Comparison of ENCODE assay signal across 20 cellular contexts in the genomic region with DNA sequence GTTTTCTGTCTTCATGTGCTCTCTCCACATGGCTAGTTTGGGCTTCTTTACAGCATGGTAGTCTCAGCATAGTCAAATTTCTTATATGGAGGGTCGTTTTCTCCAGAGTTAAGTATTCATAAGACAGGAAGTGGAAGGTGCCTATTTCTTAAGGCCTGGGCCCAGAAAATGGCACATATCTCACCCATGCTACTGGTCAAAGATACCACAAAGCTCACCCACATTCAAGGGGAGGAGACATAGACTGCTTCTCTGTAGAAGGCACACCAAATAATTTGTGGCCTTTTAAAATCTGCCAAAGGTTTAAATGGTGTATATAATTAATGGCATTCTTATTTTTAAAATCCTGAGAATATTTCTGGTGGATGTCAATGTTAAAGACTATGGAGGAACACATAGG. TPM values are rescaled to one million over a fixed set of nuclear protein-coding genes. Genes with fewer than 3 reads are reported as not detected.
DNase-seq lines count a peak whose midpoint lies in the region; ATAC-seq, FAIRE-seq and TF ChIP-seq lines count a peak whose summit lies in the region.
"Had no signal": no experiment of that assay in that cellular context is flagged by ENCODE, and none has a peak within 500 bp of the region (broad histone marks: within the 10 kb centered on the region; RNA-seq: fewer than 3 reads in every experiment).

No MANE protein-coding gene starts in this region.

- BruUV-seq in GM12878 (replicated peaks; lab: Mats Ljungman, UMichigan) (no TSS peak), PC-9 (replicated peaks; lab: Mats Ljungman, UMichigan) (no TSS peak)

- H2AFZ ChIP-seq in Loucy (ENCODE audit: low read length) (peak overlapping the region; percentile 13; the same call in 1 of the 2 replicates), GM12878 (ENCODE audit: control insufficient read depth, low read depth, low read length) (no peak overlapping the region), PC-9 (no peak overlapping the region)
- H2AFZ ChIP-seq: GM23248 had no signal

- H3K27me3 ChIP-seq in Loucy (ENCODE audit: insufficient read depth, low read length, poor library complexity, severe bottlenecking) (no peaks in the 10 kb centered on the region), GM12878 (replicated peaks in 1 of 2; ENCODE audit: control insufficient read depth in 2 of 2, insufficient read depth in 2 of 2, low read length in 1 of 2) (no peaks in the 10 kb centered on the region), PC-9 (ENCODE audit: insufficient read depth, low read depth) (no peaks in the 10 kb centered on the region), spleen (replicated peaks in 1 of 7) (no peaks in the 10 kb centered on the region)
- H3K27me3 ChIP-seq: Peyer's patch had no signal

- peaks cover 8% of the 10 kb centered on the region for H3K36me3 Mint-ChIP-seq in activated naive CD8-positive, alpha-beta T cell treated with anti-CD3 and anti-CD28 coated beads, Interleukin-2, amount 50 U/mL, for 24 hours (ENCODE audit: low read depth)
- H3K36me3 Mint-ChIP-seq in activated naive CD8-positive, alpha-beta T cell treated with anti-CD3 and anti-CD28 coated beads for 36 hours, result peaks cover 26% of the 10 kb centered on the region
- peaks cover 2% of the 10 kb centered on the region for H3K36me3 Mint-ChIP-seq in activated T-helper 1 cell treated with anti-CD3 and anti-CD28 coated beads, Interleukin-12 subunit alpha, Interleukin-12 subunit beta, Interleukin-2, Interleukin-4 antibody, amounts not matched to agents 30 ng/mL and 10 ng/mL and 1 ng/mL, durations not matched to agents 14 hours and 24 hours and 36 hours (ENCODE audit: low read depth)

- RAD21 ChIA-PET in GM12878 (lab: Charles Lee; ENCODE audit: unreplicated experiment), result interaction anchor here (0.8 to 1.7 kb wide), 2 partner anchors 11 to 13 kb away, joined by 4 to 9 read pairs; no protein-coding TSS in a partner anchor

- H3K27ac ChIP-seq in GM12878 (ENCODE audit: control insufficient read depth, insufficient read depth) (no peak overlapping the region), PC-9 (no peak overlapping the region), spleen (no peak overlapping the region)
- H3K27ac ChIP-seq: A549, GM23248, Peyer's patch had no signal

- no peak overlapping the region for H3K4me3 Mint-ChIP-seq in activated naive CD8-positive, alpha-beta T cell treated with anti-CD3 and anti-CD28 coated beads, Interleukin-2, amount 50 U/mL, for 24 hours
- no peak overlapping the region for H3K4me3 Mint-ChIP-seq in activated naive CD8-positive, alpha-beta T cell treated with anti-CD3 and anti-CD28 coated beads for 36 hours
- no peak overlapping the region for H3K4me3 Mint-ChIP-seq in activated T-helper 1 cell treated with anti-CD3 and anti-CD28 coated beads, Interleukin-12 subunit alpha, Interleukin-12 subunit beta, Interleukin-2, Interleukin-4 antibody, amounts not matched to agents 30 ng/mL and 10 ng/mL and 1 ng/mL, durations not matched to agents 14 hours and 24 hours and 36 hours
- H3K4me3 Mint-ChIP-seq: IgD-negative memory B cell had no signal

- in situ Hi-C loops in GM12878 (cut with MboI), result no loop called here

- H3K36me3 ChIP-seq in Loucy (ENCODE audit: insufficient read depth, low read length) (no peaks in the 10 kb centered on the region; the same call in 1 of the 2 replicates), GM12878 (ENCODE audit: control insufficient read depth in 2 of 2, insufficient read depth in 2 of 2, low read length in 1 of 2) (no peaks in the 10 kb centered on the region), PC-9 (ENCODE audit: low read depth) (no peaks in the 10 kb centered on the region), spleen (peaks cover 0 to 4% (median 0%) of the 10 kb centered on the region in 6 donors)
- H3K36me3 ChIP-seq: Peyer's patch had no signal

- H3K9me3 Mint-ChIP-seq in activated naive CD8-positive, alpha-beta T cell treated with anti-CD3 and anti-CD28 coated beads, Interleukin-2, amount 50 U/mL, for 24 hours, result no peaks in the 10 kb centered on the region
- H3K9me3 Mint-ChIP-seq in activated naive CD8-positive, alpha-beta T cell treated with anti-CD3 and anti-CD28 coated beads for 36 hours, result peaks cover 2% of the 10 kb centered on the region
- no peaks in the 10 kb centered on the region for H3K9me3 Mint-ChIP-seq in activated T-helper 1 cell treated with anti-CD3 and anti-CD28 coated beads, Interleukin-12 subunit alpha, Interleukin-12 subunit beta, Interleukin-2, Interleukin-4 antibody, amounts not matched to agents 30 ng/mL and 10 ng/mL and 1 ng/mL, durations not matched to agents 14 hours and 24 hours and 36 hours
- H3K9me3 Mint-ChIP-seq: IgD-negative memory B cell had no signal

- H3K9me2 ChIP-seq in Loucy (replicated peaks; ENCODE audit: low read depth, low read length) (no peaks in the 10 kb centered on the region), PC-9 (ENCODE audit: insufficient read depth) (no peaks in the 10 kb centered on the region; the same call in 1 of the 2 replicates)

- H3K9ac ChIP-seq in Loucy (ENCODE audit: low read depth, low read length, poor library complexity, severe bottlenecking), result peak overlapping the region; percentile 33
- no peak overlapping the region for H3K9ac ChIP-seq in GM12878 (ENCODE audit: control insufficient read depth, insufficient read depth, low read length)
- H3K9ac ChIP-seq: GM23248 had no signal

- H3K27me3 Mint-ChIP-seq in activated naive CD8-positive, alpha-beta T cell treated with anti-CD3 and anti-CD28 coated beads, Interleukin-2, amount 50 U/mL, for 24 hours, result no peaks in the 10 kb centered on the region
- no peaks in the 10 kb centered on the region for H3K27me3 Mint-ChIP-seq in activated naive CD8-positive, alpha-beta T cell treated with anti-CD3 and anti-CD28 coated beads for 36 hours
- no peaks in the 10 kb centered on the region for H3K27me3 Mint-ChIP-seq in activated T-helper 1 cell treated with anti-CD3 and anti-CD28 coated beads, Interleukin-12 subunit alpha, Interleukin-12 subunit beta, Interleukin-2, Interleukin-4 antibody, amounts not matched to agents 30 ng/mL and 10 ng/mL and 1 ng/mL, durations not matched to agents 14 hours and 24 hours and 36 hours (ENCODE audit: insufficient read depth)
- H3K27me3 Mint-ChIP-seq: IgD-negative memory B cell had no signal

- no peak for TF ChIP-seq RAD21 in GM12878 (IDR thresholded peaks at IDR 0.05; ENCODE audit: insufficient read depth, low read depth, low read length)

- SMC1A ChIA-PET in GM12878 (lab: Charles Lee; ENCODE audit: uncharacterized antibody, unreplicated experiment), result interaction anchor here (1.2 to 1.4 kb wide), 3 partner anchors 12 to 44 kb away, joined by 3 to 4 read pairs (median 3); no protein-coding TSS in a partner anchor

- POLR2A ChIA-PET in GM12878 (lab: Charles Lee), result interaction anchor here (0.9 to 1.3 kb wide), 2 partner anchors 14 to 18 kb away, joined by 4 to 5 read pairs; no protein-coding TSS in a partner anchor
- POLR2A ChIA-PET in PC-9 (lab: Charles Lee; ENCODE audit: unreplicated experiment), result no interaction called here

- no peaks in the 10 kb centered on the region for H3K9me3 ChIP-seq in Loucy (ENCODE audit: insufficient read depth, low read depth, low read length)
- no peaks in the 10 kb centered on the region for H3K9me3 ChIP-seq in GM12878 (replicated peaks; ENCODE audit: control insufficient read depth, insufficient read depth, low read length)
- no peaks in the 10 kb centered on the region for H3K9me3 ChIP-seq in PC-9 (ENCODE audit: insufficient read depth, low read depth)
- no peaks in the 10 kb centered on the region for H3K9me3 ChIP-seq in spleen
- H3K9me3 ChIP-seq: A549, Peyer's patch had no signal

- no peak for TF ChIP-seq EP300 in GM12878 (IDR thresholded peaks at IDR 0.05; ENCODE audit: borderline replicate concordance in 1 of 2, control insufficient read depth in 1 of 2, low read depth in 2 of 2, low read length in 2 of 2)

- DNase-seq in activated naive CD8-positive, alpha-beta T cell treated with anti-CD3 and anti-CD28 coated beads, Interleukin-2, amount 50 U/mL, for 24 hours, result no peak
- DNase-seq in activated naive CD8-positive, alpha-beta T cell treated with anti-CD3 and anti-CD28 coated beads for 36 hours, result no peak
- DNase-seq in GM12878 (ENCODE audit: low read depth, low spot score) (no peak), DMS114 treated with DMSO at 0.1 percent for 48 hours (lab: John Stamatoyannopoulos, UW; ENCODE audit: unreplicated experiment) (no peak), PC-9 (no peak), spleen (no peak)
- DNase-seq in activated T-helper 1 cell treated with anti-CD3 and anti-CD28 coated beads, Interleukin-12 subunit alpha, Interleukin-12 subunit beta, Interleukin-2, Interleukin-4 antibody, amounts not matched to agents 30 ng/mL and 10 ng/mL and 1 ng/mL, durations not matched to agents 14 hours and 24 hours and 36 hours (ENCODE audit: low spot score), result no peak
- DNase-seq: GF-D8, GM23248, NCI-H1105 treated with DMSO at 0.1 percent for 48 hours, NCI-H1930, NCI-H2171, NCI-H774, Peyer's patch, SHP77 had no signal

- H3K4me3 ChIP-seq in Loucy (ENCODE audit: low read length, poor library complexity, severe bottlenecking) (peak overlapping the region; percentile 28), GM12878 (no peak overlapping the region), PC-9 (no peak overlapping the region), spleen (no peak overlapping the region)
- H3K4me3 ChIP-seq: A549, GM23248, Peyer's patch had no signal

- no peak for FAIRE-seq in GM12878 (lab: Jason Lieb, UNC)
- FAIRE-seq: A549 had no signal

- TF ChIP-seq CTCF in Loucy (conservative IDR thresholded peaks at IDR 0.05; ENCODE audit: low read length) (no peak), GM12878 (IDR thresholded peaks at IDR 0.05 in 2 of 3, conservative IDR thresholded peaks at IDR 0.05 in 1 of 3; ENCODE audit: control insufficient read depth in 2 of 3, extremely low read depth in 1 of 3, insufficient read depth in 1 of 3, low read depth in 3 of 3, low read length in 3 of 3) (no peak), PC-9 (conservative IDR thresholded peaks at IDR 0.05) (no peak), spleen (IDR thresholded peaks at IDR 0.05 in 8 of 11, conservative IDR thresholded peaks at IDR 0.05 in 3 of 11) (no peak)

- H3K4me1 Mint-ChIP-seq in activated naive CD8-positive, alpha-beta T cell treated with anti-CD3 and anti-CD28 coated beads, Interleukin-2, amount 50 U/mL, for 24 hours, result peaks cover 36% of the 10 kb centered on the region
- peaks cover 46% of the 10 kb centered on the region for H3K4me1 Mint-ChIP-seq in activated naive CD8-positive, alpha-beta T cell treated with anti-CD3 and anti-CD28 coated beads for 36 hours
- H3K4me1 Mint-ChIP-seq in activated T-helper 1 cell treated with anti-CD3 and anti-CD28 coated beads, Interleukin-12 subunit alpha, Interleukin-12 subunit beta, Interleukin-2, Interleukin-4 antibody, amounts not matched to agents 30 ng/mL and 10 ng/mL and 1 ng/mL, durations not matched to agents 14 hours and 24 hours and 36 hours (ENCODE audit: low read depth), result peaks cover 7% of the 10 kb centered on the region

- intact Hi-C loops in GM12878 (cut with micrococcal nuclease; ENCODE audit: unreplicated experiment), result no loop called here
- intact Hi-C loops in activated T-helper 1 cell treated with anti-CD3 and anti-CD28 coated beads, Interleukin-12 subunit alpha, Interleukin-12 subunit beta, Interleukin-2, Interleukin-4 antibody, amounts not matched to agents 30 ng/mL and 10 ng/mL and 1 ng/mL, durations not matched to agents 14 hours and 24 hours and 36 hours (cut with micrococcal nuclease), result no loop called here
- intact Hi-C loops in PC-9 (cut with micrococcal nuclease; ENCODE audit: unreplicated experiment), result no loop called here
- intact Hi-C loops in spleen (cut with DNase I; ENCODE audit: low total_unique reads), result no loop called here

- H3F3A ChIP-seq in Loucy (ENCODE audit: low read depth) (0 out of 2 replicates have a peak, but pooled peaks cover 2% of the 10 kb centered on the region), PC-9 (ENCODE audit: insufficient read depth, low read depth) (no peaks in the 10 kb centered on the region)

- H4K20me1 ChIP-seq in Loucy (ENCODE audit: insufficient read depth, low read length, poor library complexity, severe bottlenecking), result no peaks in the 10 kb centered on the region
- no peaks in the 10 kb centered on the region for H4K20me1 ChIP-seq in GM12878 (ENCODE audit: control insufficient read depth, insufficient read depth)
- H4K20me1 ChIP-seq in PC-9 (ENCODE audit: insufficient read depth), result no peaks in the 10 kb centered on the region

- peak overlapping the region; percentile 60 for H3K4me2 ChIP-seq in Loucy (ENCODE audit: low read depth, low read length, poor library complexity, severe bottlenecking)
- H3K4me2 ChIP-seq in GM12878 (ENCODE audit: control insufficient read depth, insufficient read depth), result no peak overlapping the region
- H3K4me2 ChIP-seq in PC-9, result no peak overlapping the region
- H3K4me2 ChIP-seq: A549 had no signal

- WGBS in GM12878 (ENCODE audit: insufficient coverage, insufficient replicate concordance, low lambda C conversion rate, missing lambda C conversion rate), result 33% methylated on average over 1 of the region's 1 CpG
- 35 to 47% (median 43%) methylated on average over 1 of the region's 1 CpG for WGBS in spleen, 5 donors

- TF ChIP-seq POLR2A in GM12878 (IDR thresholded peaks at IDR 0.05; ENCODE audit: low read depth, low read length) (no peak), spleen (IDR thresholded peaks at IDR 0.05) (no peak)

- ATAC-seq in activated naive CD8-positive, alpha-beta T cell treated with anti-CD3 and anti-CD28 coated beads, Interleukin-2, amount 50 U/mL, for 24 hours, result peak; percentile 63
- ATAC-seq in GM12878, result peak; percentile 87
- ATAC-seq: A549, HCT116, SK-N-SH treated with all-trans-retinoic acid at 6 μM for 48 hours had no signal

- H3K4me1 ChIP-seq in Loucy (ENCODE audit: insufficient read depth, low read length, poor library complexity, severe bottlenecking) (peaks cover 21% of the 10 kb centered on the region), GM12878 (ENCODE audit: control insufficient read depth, insufficient read depth, low read length) (peaks cover 5% of the 10 kb centered on the region), PC-9 (replicated peaks; ENCODE audit: insufficient read depth) (no peaks in the 10 kb centered on the region), spleen (peaks cover 0 to 17% (median 3%) of the 10 kb centered on the region in 6 donors)
- H3K4me1 ChIP-seq: A549, Peyer's patch had no signal

- peaks cover 44% of the 10 kb centered on the region; the same call in 1 of the 2 replicates for H3K79me2 ChIP-seq in Loucy (ENCODE audit: insufficient read depth, low read length)
- H3K79me2 ChIP-seq in GM12878 (ENCODE audit: control insufficient read depth, insufficient read depth, low read length), result no peaks in the 10 kb centered on the region
- 0 out of 2 replicates have a peak, but pooled peaks cover 3% of the 10 kb centered on the region for H3K79me2 ChIP-seq in PC-9 (ENCODE audit: low read depth)

- CTCF ChIA-PET in GM12878 (lab: Yijun Ruan, JAX), result interaction anchor here (1.3 kb wide), 1 partner anchor 11 kb away, joined by 3 read pairs; no protein-coding TSS in a partner anchor
- CTCF ChIA-PET in PC-9 (lab: Charles Lee), result interaction anchor here (0.6 kb wide), 1 partner anchor 64 kb away, joined by 4 read pairs; no protein-coding TSS in a partner anchor

- H3K27ac Mint-ChIP-seq in activated naive CD8-positive, alpha-beta T cell treated with anti-CD3 and anti-CD28 coated beads, Interleukin-2, amount 50 U/mL, for 24 hours, result no peak overlapping the region
- H3K27ac Mint-ChIP-seq in activated naive CD8-positive, alpha-beta T cell treated with anti-CD3 and anti-CD28 coated beads for 36 hours, result no peak overlapping the region
- no peak overlapping the region for H3K27ac Mint-ChIP-seq in activated T-helper 1 cell treated with anti-CD3 and anti-CD28 coated beads, Interleukin-12 subunit alpha, Interleukin-12 subunit beta, Interleukin-2, Interleukin-4 antibody, amounts not matched to agents 30 ng/mL and 10 ng/mL and 1 ng/mL, durations not matched to agents 14 hours and 24 hours and 36 hours
- H3K27ac Mint-ChIP-seq: IgD-negative memory B cell had no signal

RNA-seq across cellular contexts. Expression of a gene that starts 44.8 kb away (rescaled TPM):
- 10 to 100 TPM; 18.7 to 24.1 TPM for total RNA-seq in activated naive CD8-positive, alpha-beta T cell treated with anti-CD3 and anti-CD28 coated beads for 36 hours
- 85.1 and 85.2 TPM in 2 replicates for total RNA-seq in GM12878 (2013; cell fraction: nucleolus; rRNA removed)
- total RNA-seq in GM12878 (2014; rRNA removed), result 13.5 and 15.4 TPM in 2 replicates
- 17.3 and 20.3 TPM in 2 replicates for total RNA-seq in GM12878 (2014; rRNA removed; fragmentation: Illumina TruSeq; extraction: Trizol)
- total RNA-seq in GM12878 (2021), result 14.1 and 15.8 TPM in 2 replicates
- polyA plus RNA-seq in GM12878 (2011; ENCODE audit: low read depth), result 7.5 TPM
- polyA plus RNA-seq in GM12878 (2011; rRNA removed), result 24.9 and 28.1 TPM in 2 replicates
- polyA plus RNA-seq in GM12878 (2011; cell fraction: cytosol; rRNA removed), result 9.1 and 10.1 TPM in 2 replicates
- 12.0 and 12.1 TPM in 2 replicates for polyA plus RNA-seq in GM12878 (2011; cell fraction: nucleus; rRNA removed)
- polyA plus RNA-seq in GM12878 (2012), result 10.2 and 10.7 TPM in 2 replicates
- polyA plus RNA-seq in GM12878 (2014; fragmentation: Illumina TruSeq; extraction: Trizol), result 17.2 and 23.3 TPM in 2 replicates
- 10 to 100 TPM in 1 of 2 experiments, 1 to 10 TPM in 1; 6.1 to 10.3 TPM for polyA plus RNA-seq in GM12878 (2014; fragmentation: Nextera tagmentation; extraction: Ambion mirVana)
- polyA plus RNA-seq in GM12878 (2014; rRNA removed), result 9.4 and 9.6 TPM in 2 replicates
- polyA plus RNA-seq in GM12878 (2016; fragmentation: Nextera tagmentation; extraction: Ambion mirVana), result 10 to 100 TPM; 21.1 to 21.6 TPM
- 35.1 and 51.9 TPM in 2 replicates for polyA minus RNA-seq in GM12878 (2011; rRNA and poly(A)+ RNA removed)
- 17.4 and 23.3 TPM in 2 replicates for polyA minus RNA-seq in GM12878 (2011; cell fraction: cytosol; rRNA and poly(A)+ RNA removed)
- polyA minus RNA-seq in GM12878 (2011; cell fraction: nucleus; rRNA and poly(A)+ RNA removed), result 33.9 and 54.6 TPM in 2 replicates
- 12.9 and 15.0 TPM in 2 replicates for total RNA-seq in activated T-helper 1 cell treated with anti-CD3 and anti-CD28 coated beads, Interleukin-12 subunit alpha, Interleukin-12 subunit beta, Interleukin-2, Interleukin-4 antibody, amounts not matched to agents 30 ng/mL and 10 ng/mL and 1 ng/mL, durations not matched to agents 14 hours and 24 hours and 36 hours
- total RNA-seq in PC-9 (2021), result 30.7 and 38.9 TPM in 2 replicates
- total RNA-seq in spleen, result 10 to 100 TPM; 34.2 to 65.9 (median 46.5) TPM
- 10 to 100 TPM; 12.8 to 16.0 (median 13.3) TPM for polyA plus RNA-seq in spleen
